Comparison of ENCODE assay signal across 1 cellular context in genomic region chr6:53495496-53495895, GRCh38.
A peak's percentile ranks its signal among the peaks of the same experiment; 100 is the strongest.
TF ChIP-seq lines count a peak whose summit lies in the region.

No MANE protein-coding gene starts in this region.

TF ChIP-seq in A549, 52 proteins besides CTCF, POLR2A, EP300 and RAD21 (continued from another document):
- TF ChIP-seq REST (IDR thresholded peaks at IDR 0.05) (no peak), FOSB (CRISPR knock-in tag; IDR thresholded peaks at IDR 0.05) (peak; percentile 21; the same call in 1 of the 2 replicates), CBX8 (IDR thresholded peaks at IDR 0.05) (no peak), CHD4 (IDR thresholded peaks at IDR 0.05; ENCODE audit: borderline replicate concordance) (no peak), EHMT2 (IDR thresholded peaks at IDR 0.05; ENCODE audit: low read depth) (no peak)
